Comparison of ENCODE assay signal across 16 cellular contexts in the genomic region with DNA sequence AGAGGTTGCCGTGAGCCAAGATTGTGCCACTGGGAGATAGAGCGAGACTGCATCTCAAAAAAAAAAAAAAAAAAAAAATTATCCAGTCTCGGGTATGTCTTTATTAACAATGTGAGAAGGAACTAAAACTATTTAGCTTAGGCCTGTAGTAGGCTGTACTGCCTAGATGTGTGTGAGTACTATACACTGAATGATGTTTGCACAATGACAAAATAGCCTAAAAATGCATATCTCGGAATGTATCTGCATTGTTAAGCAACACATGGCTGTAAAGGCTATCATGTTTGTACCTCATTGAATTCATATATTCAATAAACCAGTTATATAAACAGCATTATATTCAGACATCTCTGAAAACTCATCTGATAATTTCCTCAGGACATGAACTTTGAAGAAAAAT.
A peak's percentile ranks its signal among the peaks of the same experiment; 100 is the strongest.
DNase-seq lines count a peak whose midpoint lies in the region; ATAC-seq and TF ChIP-seq lines count a peak whose summit lies in the region.
"Had no signal": no experiment of that assay in that cellular context is flagged by ENCODE, and none has a peak within 500 bp of the region (broad histone marks: within the 10 kb centered on the region; RNA-seq: fewer than 3 reads in every experiment).

No MANE protein-coding gene starts in this region.

- H3K27ac ChIP-seq in GM23248 (peak overlapping the region; percentile 72), SK-N-SH (ENCODE audit: low read depth in 2 of 2, low read length in 1 of 2) (peak overlapping the region in 1 of 2 experiments; percentile 80; a peak in 2 of 4 replicates), smooth muscle cell (ENCODE audit: low read depth) (peak overlapping the region; percentile 90)

- TF ChIP-seq CTCF in SK-N-SH (IDR thresholded peaks at IDR 0.05): no peak
- no peak for TF ChIP-seq CTCF in epithelial cell of esophagus (IDR thresholded peaks at IDR 0.05; ENCODE audit: insufficient read depth, low read depth, low read length, missing control alignments)
- no peak for TF ChIP-seq CTCF in smooth muscle cell (IDR thresholded peaks at IDR 0.05; ENCODE audit: borderline replicate concordance, insufficient read depth, poor library complexity, severe bottlenecking)
- TF ChIP-seq CTCF in omental fat pad (IDR thresholded peaks at IDR 0.05): no peak

- no peaks in the 10 kb centered on the region for H3K79me2 ChIP-seq in GM23248 (ENCODE audit: insufficient read depth)
- no peaks in the 10 kb centered on the region for H3K79me2 ChIP-seq in SK-N-SH (ENCODE audit: insufficient read depth)
- no peaks in the 10 kb centered on the region for H3K79me2 ChIP-seq in smooth muscle cell (ENCODE audit: low read depth)

- H3K36me3 ChIP-seq in GM23248 (ENCODE audit: low read depth) (no peaks in the 10 kb centered on the region), SK-N-SH (replicated peaks in 1 of 2; ENCODE audit: control insufficient read depth in 1 of 2, insufficient read depth in 2 of 2, low read length in 1 of 2) (no peaks in the 10 kb centered on the region), smooth muscle cell (ENCODE audit: low read depth) (no peaks in the 10 kb centered on the region)

- no peak for TF ChIP-seq RAD21 in SK-N-SH (IDR thresholded peaks at IDR 0.05; ENCODE audit: low read length)

- POLR2A ChIA-PET in SK-N-SH (lab: Yijun Ruan, JAX): no interaction called here

- DNase-seq in GM23248 (no peak), SK-N-SH (no peak), epithelial cell of esophagus (ENCODE audit: low read depth) (peak; percentile 73), smooth muscle cell (lab: John Stamatoyannopoulos, UW; ENCODE audit: unreplicated experiment) (no peak), omental fat pad (ENCODE audit: low spot score) (no peak), AG08396 (ENCODE audit: low spot score) (no peak)
- DNase-seq: DMS79 treated with DMSO at 0.1 percent for 48 hours, MV-4-11, NCI-H1417 treated with DMSO at 0.1 percent for 48 hours, NCI-H2029, NCI-H510A, NCI-H82, SHP77 treated with DMSO at 0.1 percent for 48 hours had no signal

- ATAC-seq in omental fat pad (ENCODE audit: low FRiP score) (no peak), HG02642 (IDR thresholded peaks at IDR 0.05; ENCODE audit: poor library complexity, unreplicated experiment) (no peak)
- ATAC-seq: GM23338, Panc1 had no signal

- H3K9ac ChIP-seq in GM23248: no peak overlapping the region
- H3K9ac ChIP-seq in SK-N-SH: no peak overlapping the region
- no peak overlapping the region for H3K9ac ChIP-seq in smooth muscle cell (ENCODE audit: low read depth)

- WGBS in GM23248 (ENCODE audit: low coverage in 1 of 2, low lambda C conversion rate in 2 of 2, missing lambda C conversion rate in 2 of 2), 2 experiments: 79 to 94% methylated on average over 4 of the region's 4 CpGs
- 86% methylated on average over 4 of the region's 4 CpGs for WGBS in SK-N-SH (ENCODE audit: low lambda C conversion rate)
- 98% methylated on average over 3 of the region's 4 CpGs for WGBS in smooth muscle cell (ENCODE audit: low lambda C conversion rate)

- no peak for TF ChIP-seq EP300 in SK-N-SH (IDR thresholded peaks at IDR 0.05; ENCODE audit: borderline replicate concordance in 1 of 2, low read depth in 1 of 2, low read length in 1 of 2)

- H4K20me1 ChIP-seq in GM23248 (ENCODE audit: insufficient read depth): no peaks in the 10 kb centered on the region
- no peaks in the 10 kb centered on the region for H4K20me1 ChIP-seq in SK-N-SH (ENCODE audit: insufficient read depth)
- H4K20me1 ChIP-seq in smooth muscle cell (ENCODE audit: low read depth): no peaks in the 10 kb centered on the region

- H3K27me3 ChIP-seq in GM23248 (replicated peaks; ENCODE audit: insufficient read depth) (no peaks in the 10 kb centered on the region), SK-N-SH (ENCODE audit: insufficient read depth) (no peaks in the 10 kb centered on the region), smooth muscle cell (ENCODE audit: low read depth) (no peaks in the 10 kb centered on the region)

- H3K4me1 ChIP-seq in GM23248 (ENCODE audit: insufficient read depth) (peaks cover 35% of the 10 kb centered on the region), SK-N-SH (ENCODE audit: control insufficient read depth in 1 of 2, insufficient read depth in 2 of 2, low read depth in 1 of 2, low read length in 1 of 2) (peaks cover 0 to 11% of the 10 kb centered on the region in 2 experiments; a peak in 1 of 4 replicates), smooth muscle cell (ENCODE audit: low read depth) (peaks cover 4% of the 10 kb centered on the region)

- H3K9me2 ChIP-seq in GM23248 (ENCODE audit: insufficient read depth): no peaks in the 10 kb centered on the region
- H3K9me2 ChIP-seq in SK-N-SH: no peaks in the 10 kb centered on the region

- CTCF ChIA-PET in SK-N-SH (lab: Yijun Ruan, JAX): no interaction called here

- H2AFZ ChIP-seq in GM23248 (no peak overlapping the region), SK-N-SH (ENCODE audit: low read depth) (0 out of 2 replicates have a peak overlapping the region, but pooled peaks have one; percentile 37), smooth muscle cell (ENCODE audit: low read depth) (no peak overlapping the region)
- H2AFZ ChIP-seq: GM23338 had no signal

- H3F3A ChIP-seq in GM23248 (ENCODE audit: insufficient read depth) (peaks cover 35% of the 10 kb centered on the region), SK-N-SH (replicated peaks; ENCODE audit: insufficient read depth) (peaks cover 42% of the 10 kb centered on the region), smooth muscle cell (ENCODE audit: low read depth) (peaks cover 14% of the 10 kb centered on the region)

- in situ Hi-C loops in GM23248 (cut with MboI): no loop called here

- H3K4me2 ChIP-seq in GM23248 (ENCODE audit: unreplicated experiment) (no peak overlapping the region), SK-N-SH (no peak overlapping the region), smooth muscle cell (no peak overlapping the region)
- H3K4me2 ChIP-seq: GM23338 had no signal

- H3K9me3 ChIP-seq in GM23248 (ENCODE audit: low read depth): no peaks in the 10 kb centered on the region
- H3K9me3 ChIP-seq in SK-N-SH: no peaks in the 10 kb centered on the region
- H3K9me3 ChIP-seq in smooth muscle cell (replicated peaks; ENCODE audit: low read depth): no peaks in the 10 kb centered on the region

- H3K4me3 ChIP-seq in GM23248 (no peak overlapping the region), SK-N-SH (ENCODE audit: low read depth in 2 of 2, low read length in 1 of 2) (no peak overlapping the region), epithelial cell of esophagus (ENCODE audit: low read length) (no peak overlapping the region), smooth muscle cell (no peak overlapping the region)
- H3K4me3 ChIP-seq: GM23338 had no signal

TF ChIP-seq in SK-N-SH, 30 proteins besides CTCF, POLR2A, EP300 and RAD21:
- TF ChIP-seq CHD2 (IDR thresholded peaks at IDR 0.05; ENCODE audit: low read length, partially characterized antibody): no peak
- no peak for TF ChIP-seq EZH2phosphoT487 (IDR thresholded peaks at IDR 0.05; ENCODE audit: borderline replicate concordance, low read depth)
- TF ChIP-seq TEAD4 (IDR thresholded peaks at IDR 0.05; ENCODE audit: borderline replicate concordance, insufficient read depth): no peak
- no peak for TF ChIP-seq FOSL2 (IDR thresholded peaks at IDR 0.05; ENCODE audit: borderline replicate concordance, low read depth)
- TF ChIP-seq GABPA (IDR thresholded peaks at IDR 0.05; ENCODE audit: low read depth): no peak
- TF ChIP-seq YY1 (IDR thresholded peaks at IDR 0.05; ENCODE audit: low read depth): no peak
- no peak for TF ChIP-seq RFX5 (IDR thresholded peaks at IDR 0.05; ENCODE audit: low read length)
- TF ChIP-seq ELF1 (IDR thresholded peaks at IDR 0.05): no peak
- TF ChIP-seq MEF2A (IDR thresholded peaks at IDR 0.05; ENCODE audit: borderline replicate concordance, low read depth): no peak
- TF ChIP-seq REST (IDR thresholded peaks at IDR 0.05; ENCODE audit: low read depth, low read length): no peak
